1 cellular context compared by ENCODE assay signal in the genomic region with DNA sequence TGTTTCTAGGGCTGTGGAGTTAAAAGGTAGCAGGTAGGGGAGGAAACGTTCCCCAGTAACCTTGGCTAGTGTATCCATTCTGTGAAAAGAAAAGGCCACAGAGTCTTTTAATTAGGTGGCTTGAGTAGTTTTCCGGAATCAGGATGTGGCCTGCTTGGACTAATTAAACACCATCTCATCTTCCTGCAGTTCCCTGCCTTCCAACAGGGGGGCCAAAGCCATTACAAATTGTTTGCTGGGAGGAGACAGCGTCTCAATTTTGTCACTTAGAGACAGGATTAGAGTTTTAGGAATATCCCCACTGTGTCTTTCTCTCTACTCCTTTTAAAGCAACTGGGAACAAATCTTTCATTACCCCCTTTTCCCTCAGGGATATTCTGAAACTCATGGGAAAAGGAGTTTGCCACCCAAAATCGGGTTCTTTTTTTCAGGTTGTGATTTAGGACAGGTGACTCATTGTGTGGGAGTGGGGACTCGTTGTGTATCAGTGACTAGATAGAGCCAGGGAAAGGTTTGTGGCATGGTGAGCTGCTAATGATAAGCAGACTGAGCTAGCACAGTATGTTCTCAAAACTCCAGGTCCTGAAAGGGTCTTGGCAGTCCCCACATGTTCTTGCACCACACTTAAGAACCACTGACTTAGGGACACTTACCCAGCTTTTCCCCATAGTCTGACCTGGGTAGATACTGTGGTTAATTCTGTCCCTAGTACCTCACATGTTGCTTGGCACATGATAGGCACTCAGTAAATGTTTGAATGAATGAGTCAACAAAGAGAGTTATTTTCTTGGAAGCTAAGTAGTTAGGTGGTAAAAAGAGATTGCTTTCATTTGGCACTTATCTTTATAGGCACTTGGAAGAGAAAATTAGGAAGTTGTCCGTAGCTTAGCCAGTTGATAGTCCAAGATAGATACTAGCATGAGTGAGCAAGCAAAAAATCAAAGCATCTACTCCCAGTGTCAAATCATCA.
TF ChIP-seq lines count a peak whose summit lies in the region.

No MANE protein-coding gene starts in this region.

TF ChIP-seq in SK-N-SH treated with all-trans-retinoic acid at 6 μM for 48 hours, 23 proteins besides CTCF, POLR2A, EP300 and RAD21 (continued from another document):
- TF ChIP-seq, protein P1, sequence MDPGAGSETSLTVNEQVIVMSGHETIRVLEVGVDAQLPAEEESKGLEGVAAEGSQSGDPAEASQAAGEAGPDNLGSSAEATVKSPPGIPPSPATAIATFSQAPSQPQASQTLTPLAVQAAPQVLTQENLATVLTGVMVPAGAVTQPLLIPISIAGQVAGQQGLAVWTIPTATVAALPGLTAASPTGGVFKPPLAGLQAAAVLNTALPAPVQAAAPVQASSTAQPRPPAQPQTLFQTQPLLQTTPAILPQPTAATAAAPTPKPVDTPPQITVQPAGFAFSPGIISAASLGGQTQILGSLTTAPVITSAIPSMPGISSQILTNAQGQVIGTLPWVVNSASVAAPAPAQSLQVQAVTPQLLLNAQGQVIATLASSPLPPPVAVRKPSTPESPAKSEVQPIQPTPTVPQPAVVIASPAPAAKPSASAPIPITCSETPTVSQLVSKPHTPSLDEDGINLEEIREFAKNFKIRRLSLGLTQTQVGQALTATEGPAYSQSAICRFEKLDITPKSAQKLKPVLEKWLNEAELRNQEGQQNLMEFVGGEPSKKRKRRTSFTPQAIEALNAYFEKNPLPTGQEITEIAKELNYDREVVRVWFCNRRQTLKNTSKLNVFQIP (CRISPR knock-in tag; IDR thresholded peaks at IDR 0.05; ENCODE audit: borderline replicate concordance, low read depth), result no peak
- TF ChIP-seq ZFP30 (CRISPR knock-in tag; IDR thresholded peaks at IDR 0.05), result no peak
- TF ChIP-seq SNAI2 (CRISPR knock-in tag; IDR thresholded peaks at IDR 0.05), result no peak
- TF ChIP-seq, protein P2, sequence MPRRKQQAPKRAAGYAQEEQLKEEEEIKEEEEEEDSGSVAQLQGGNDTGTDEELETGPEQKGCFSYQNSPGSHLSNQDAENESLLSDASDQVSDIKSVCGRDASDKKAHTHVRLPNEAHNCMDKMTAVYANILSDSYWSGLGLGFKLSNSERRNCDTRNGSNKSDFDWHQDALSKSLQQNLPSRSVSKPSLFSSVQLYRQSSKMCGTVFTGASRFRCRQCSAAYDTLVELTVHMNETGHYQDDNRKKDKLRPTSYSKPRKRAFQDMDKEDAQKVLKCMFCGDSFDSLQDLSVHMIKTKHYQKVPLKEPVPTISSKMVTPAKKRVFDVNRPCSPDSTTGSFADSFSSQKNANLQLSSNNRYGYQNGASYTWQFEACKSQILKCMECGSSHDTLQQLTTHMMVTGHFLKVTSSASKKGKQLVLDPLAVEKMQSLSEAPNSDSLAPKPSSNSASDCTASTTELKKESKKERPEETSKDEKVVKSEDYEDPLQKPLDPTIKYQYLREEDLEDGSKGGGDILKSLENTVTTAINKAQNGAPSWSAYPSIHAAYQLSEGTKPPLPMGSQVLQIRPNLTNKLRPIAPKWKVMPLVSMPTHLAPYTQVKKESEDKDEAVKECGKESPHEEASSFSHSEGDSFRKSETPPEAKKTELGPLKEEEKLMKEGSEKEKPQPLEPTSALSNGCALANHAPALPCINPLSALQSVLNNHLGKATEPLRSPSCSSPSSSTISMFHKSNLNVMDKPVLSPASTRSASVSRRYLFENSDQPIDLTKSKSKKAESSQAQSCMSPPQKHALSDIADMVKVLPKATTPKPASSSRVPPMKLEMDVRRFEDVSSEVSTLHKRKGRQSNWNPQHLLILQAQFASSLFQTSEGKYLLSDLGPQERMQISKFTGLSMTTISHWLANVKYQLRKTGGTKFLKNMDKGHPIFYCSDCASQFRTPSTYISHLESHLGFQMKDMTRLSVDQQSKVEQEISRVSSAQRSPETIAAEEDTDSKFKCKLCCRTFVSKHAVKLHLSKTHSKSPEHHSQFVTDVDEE (CRISPR knock-in tag; IDR thresholded peaks at IDR 0.05), result no peak
- no peak for TF ChIP-seq ZNF565 (CRISPR knock-in tag; conservative IDR thresholded peaks at IDR 0.05; ENCODE audit: low read depth)
- TF ChIP-seq GLIS3 (CRISPR knock-in tag; IDR thresholded peaks at IDR 0.05), result no peak
- TF ChIP-seq PPARA (CRISPR knock-in tag; IDR thresholded peaks at IDR 0.05; ENCODE audit: borderline replicate concordance), result no peak
- no peak for TF ChIP-seq ARNTL (CRISPR knock-in tag; IDR thresholded peaks at IDR 0.05; ENCODE audit: borderline replicate concordance, low read depth)
- no peak for TF ChIP-seq ZC3H10 (CRISPR knock-in tag; IDR thresholded peaks at IDR 0.05)
- no peak for TF ChIP-seq OSR1 (CRISPR knock-in tag; IDR thresholded peaks at IDR 0.05)
- no peak for TF ChIP-seq CSDC2 (CRISPR knock-in tag; IDR thresholded peaks at IDR 0.05)
- TF ChIP-seq ZNF70 (CRISPR knock-in tag; IDR thresholded peaks at IDR 0.05), result no peak
- TF ChIP-seq, protein P3, sequence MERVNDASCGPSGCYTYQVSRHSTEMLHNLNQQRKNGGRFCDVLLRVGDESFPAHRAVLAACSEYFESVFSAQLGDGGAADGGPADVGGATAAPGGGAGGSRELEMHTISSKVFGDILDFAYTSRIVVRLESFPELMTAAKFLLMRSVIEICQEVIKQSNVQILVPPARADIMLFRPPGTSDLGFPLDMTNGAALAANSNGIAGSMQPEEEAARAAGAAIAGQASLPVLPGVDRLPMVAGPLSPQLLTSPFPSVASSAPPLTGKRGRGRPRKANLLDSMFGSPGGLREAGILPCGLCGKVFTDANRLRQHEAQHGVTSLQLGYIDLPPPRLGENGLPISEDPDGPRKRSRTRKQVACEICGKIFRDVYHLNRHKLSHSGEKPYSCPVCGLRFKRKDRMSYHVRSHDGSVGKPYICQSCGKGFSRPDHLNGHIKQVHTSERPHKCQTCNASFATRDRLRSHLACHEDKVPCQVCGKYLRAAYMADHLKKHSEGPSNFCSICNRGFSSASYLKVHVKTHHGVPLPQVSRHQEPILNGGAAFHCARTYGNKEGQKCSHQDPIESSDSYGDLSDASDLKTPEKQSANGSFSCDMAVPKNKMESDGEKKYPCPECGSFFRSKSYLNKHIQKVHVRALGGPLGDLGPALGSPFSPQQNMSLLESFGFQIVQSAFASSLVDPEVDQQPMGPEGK (CRISPR knock-in tag; IDR thresholded peaks at IDR 0.05; ENCODE audit: borderline replicate concordance), result no peak
- TF ChIP-seq RARB (CRISPR knock-in tag; IDR thresholded peaks at IDR 0.05), result no peak
- TF ChIP-seq ZNF8 (CRISPR knock-in tag; IDR thresholded peaks at IDR 0.05), result no peak
